Comparison of ENCODE assay signal across 26 cellular contexts in genomic region chr4:78737951-78738350, GRCh38.
"Had no signal": no experiment of that assay in that cellular context is flagged by ENCODE, and none has a peak within 500 bp of the region (broad histone marks: within the 10 kb centered on the region; RNA-seq: fewer than 3 reads in every experiment).

No MANE protein-coding gene starts in this region.

- H3K27me3 Mint-ChIP-seq: natural killer cell treated with Interleukin-12 subunit alpha and Interleukin-12 subunit beta and Interleukin-15 and Interleukin-18, amount 100 ng/mL, for 72 hours; progenitor cell of endocrine pancreas; type B pancreatic cell had no signal

- H3K9ac ChIP-seq: parathyroid adenoma had no signal

- H3K4me3 ChIP-seq: esophagus muscularis mucosa, lower lobe of right lung, smooth muscle cell, testis, tibial artery had no signal

- FAIRE-seq: colon, endothelial cell of umbilical vein, keratinocyte had no signal

- DNase-seq: dermis blood vessel endothelial cell; effector memory CD4-positive, alpha-beta T cell; foreskin keratinocyte; hypothalamus; immature natural killer cell; left ventricle myocardium superior; lower lobe of right lung; stimulated activated CD4-positive, alpha-beta T cell treated with anti-CD3 and anti-CD28 coated beads, Interleukin-12 subunit alpha, Interleukin-12 subunit beta, amount 100 ng/mL, for 4 hours; stimulated activated CD4-positive, alpha-beta T cell treated with anti-CD3 and anti-CD28 coated beads, Interleukin-1b, Interleukin-23, amount 100 ng/mL, for 48 hours; stimulated activated CD4-positive, alpha-beta T cell treated with anti-CD3 and anti-CD28 coated beads, Interleukin-4, amount 100 ng/mL, for 1 hour; stimulated activated CD8-positive, alpha-beta memory T cell treated with anti-CD3 and anti-CD28 coated beads, Interleukin-4, amount 100 ng/mL, for 48 hours; stimulated activated naive CD8-positive, alpha-beta T cell treated with anti-CD3 and anti-CD28 coated beads, Interleukin-15, Interleukin-2, amounts not matched to agents 100 U/mL and 50 U/mL, for 24 hours; substantia nigra; testis; tibial artery had no signal

- H2AFZ ChIP-seq: parathyroid adenoma had no signal

- H3K4me1 ChIP-seq: esophagus muscularis mucosa, foreskin keratinocyte, lower lobe of right lung, parathyroid adenoma, testis, tibial artery had no signal

- ATAC-seq: foreskin keratinocyte; left ventricle myocardium superior; lower lobe of right lung; natural killer cell treated with Interleukin-12 subunit alpha and Interleukin-12 subunit beta and Interleukin-15 and Interleukin-18, amount 100 ng/mL, for 72 hours; sciatic nerve; stimulated activated naive CD8-positive, alpha-beta T cell treated with anti-CD3 and anti-CD28 coated beads, Interleukin-15, Interleukin-2, amounts not matched to agents 100 U/mL and 50 U/mL, for 24 hours had no signal

- H3K4me2 ChIP-seq: smooth muscle cell had no signal

- H3K27ac Mint-ChIP-seq: immature natural killer cell; natural killer cell treated with Interleukin-12 subunit alpha and Interleukin-12 subunit beta and Interleukin-15 and Interleukin-18, amount 100 ng/mL, for 72 hours; progenitor cell of endocrine pancreas; type B pancreatic cell had no signal

- H3K9me3 ChIP-seq: esophagus muscularis mucosa, lower lobe of right lung, testis, tibial artery had no signal

- H3K36me3 ChIP-seq: esophagus muscularis mucosa, lower lobe of right lung, tibial artery had no signal

- H3K27ac ChIP-seq: esophagus muscularis mucosa, foreskin keratinocyte, lower lobe of right lung, parathyroid adenoma, testis, tibial artery had no signal

- H3K9me3 Mint-ChIP-seq: immature natural killer cell; natural killer cell treated with Interleukin-12 subunit alpha and Interleukin-12 subunit beta and Interleukin-15 and Interleukin-18, amount 100 ng/mL, for 72 hours; neural crest cell; type B pancreatic cell had no signal

- H3K27me3 ChIP-seq: esophagus muscularis mucosa, foreskin keratinocyte, testis, tibial artery had no signal

- H3K4me1 Mint-ChIP-seq: immature natural killer cell, neural crest cell had no signal

- H3K4me3 Mint-ChIP-seq: immature natural killer cell; natural killer cell treated with Interleukin-12 subunit alpha and Interleukin-12 subunit beta and Interleukin-15 and Interleukin-18, amount 100 ng/mL, for 72 hours; neural crest cell; type B pancreatic cell had no signal

- H3K79me2 ChIP-seq: parathyroid adenoma had no signal
